In the genomic region with DNA sequence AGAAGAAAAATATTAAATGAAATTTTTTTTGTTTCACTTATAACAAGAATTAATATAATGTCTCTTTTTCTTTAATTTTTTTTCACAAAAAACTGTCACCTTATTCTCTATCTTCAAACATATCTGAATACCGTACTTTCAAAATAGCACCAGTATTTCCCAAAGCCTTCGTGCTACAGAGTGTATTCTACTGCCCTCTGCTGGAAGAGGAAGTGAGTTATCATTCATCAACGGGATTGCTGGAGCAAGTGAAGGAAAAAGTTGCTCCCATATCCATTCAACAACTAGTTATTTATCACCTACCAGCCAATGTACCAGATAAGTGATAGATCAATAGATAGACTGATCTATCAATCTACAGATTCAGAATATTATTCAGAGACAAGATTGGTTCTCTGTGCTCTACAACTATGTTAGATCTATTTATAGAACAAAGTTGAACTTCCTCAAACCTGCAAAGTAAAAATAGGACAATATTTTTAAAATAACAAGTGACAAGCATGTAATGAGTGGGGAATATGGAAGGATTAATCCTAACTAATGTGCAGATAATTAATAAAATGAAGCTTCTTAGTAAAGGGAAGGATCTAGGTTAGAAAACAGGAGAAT, we compare ENCODE assay signal across 8 cellular contexts. TPM values are rescaled to one million over a fixed set of nuclear protein-coding genes. Genes with fewer than 3 reads are reported as not detected.
DNase-seq lines count a peak whose midpoint lies in the region; ATAC-seq and TF ChIP-seq lines count a peak whose summit lies in the region.

No MANE protein-coding gene starts in this region.

- H3K4me1 Mint-ChIP-seq in activated CD4-positive, alpha-beta T cell treated with anti-CD3 and anti-CD28 coated beads, Interleukin-2, amount 10 ng/mL, durations not matched to agents 24 days and 14 days: no peaks in the 10 kb centered on the region
- H3K4me1 Mint-ChIP-seq in activated CD8-positive, alpha-beta memory T cell treated with anti-CD3 and anti-CD28 coated beads, Interleukin-2, amount 10 ng/mL, durations not matched to agents 7 days and 5 days: no peaks in the 10 kb centered on the region

- H3K4me3 ChIP-seq in HFF-Myc (replicated peaks; ENCODE audit: low read depth, low read length) (no peak overlapping the region), adrenal gland (no peak overlapping the region), kidney epithelial cell (ENCODE audit: low read depth, low read length) (no peak overlapping the region)

- TF ChIP-seq POLR2A in adrenal gland (IDR thresholded peaks at IDR 0.05): no peak

- H3K4me1 ChIP-seq in adrenal gland (replicated peaks in 1 of 2): no peaks in the 10 kb centered on the region

- 0 to 2% (median 1%) methylated on average over 3 of the region's 3 CpGs for WGBS in adrenal gland, 4 donors

- no peak overlapping the region for H3K27ac ChIP-seq in adrenal gland

- no peak for ATAC-seq in activated CD8-positive, alpha-beta memory T cell treated with anti-CD3 and anti-CD28 coated beads, Interleukin-2, amount 10 ng/mL, durations not matched to agents 7 days and 5 days

- no peaks in the 10 kb centered on the region for H3K36me3 Mint-ChIP-seq in activated CD4-positive, alpha-beta T cell treated with anti-CD3 and anti-CD28 coated beads, Interleukin-2, amount 10 ng/mL, durations not matched to agents 24 days and 14 days (ENCODE audit: low read depth)
- no peaks in the 10 kb centered on the region for H3K36me3 Mint-ChIP-seq in activated CD8-positive, alpha-beta memory T cell treated with anti-CD3 and anti-CD28 coated beads, Interleukin-2, amount 10 ng/mL, durations not matched to agents 7 days and 5 days

- CTCF ChIA-PET in activated CD8-positive, alpha-beta memory T cell treated with anti-CD3 and anti-CD28 coated beads, Interleukin-2, amount 10 ng/mL, durations not matched to agents 7 days and 5 days (lab: Charles Lee): no interaction called here

- TF ChIP-seq CTCF in HFF-Myc (IDR thresholded peaks at IDR 0.05; ENCODE audit: low read depth, low read length, missing control alignments) (peak; percentile 55), adrenal gland (IDR thresholded peaks at IDR 0.05) (peak; percentile 41 to 70 (median 55)), kidney epithelial cell (IDR thresholded peaks at IDR 0.05; ENCODE audit: insufficient read depth, low read length, poor library complexity, severe bottlenecking) (peak; percentile 79)

- no peaks in the 10 kb centered on the region for H3K27me3 Mint-ChIP-seq in activated CD4-positive, alpha-beta T cell treated with anti-CD3 and anti-CD28 coated beads, Interleukin-2, amount 10 ng/mL, durations not matched to agents 24 days and 14 days
- no peaks in the 10 kb centered on the region for H3K27me3 Mint-ChIP-seq in activated CD8-positive, alpha-beta memory T cell treated with anti-CD3 and anti-CD28 coated beads, Interleukin-2, amount 10 ng/mL, durations not matched to agents 7 days and 5 days

- H3K27me3 ChIP-seq in adrenal gland (no peaks in the 10 kb centered on the region), kidney epithelial cell (ENCODE audit: control insufficient read depth, insufficient read depth, low read length) (no peaks in the 10 kb centered on the region)

- DNase-seq in activated CD4-positive, alpha-beta T cell treated with anti-CD3 and anti-CD28 coated beads, Interleukin-2, amount 10 ng/mL, durations not matched to agents 24 days and 14 days: peak; percentile 60
- no peak for DNase-seq in activated CD4-positive, alpha-beta T cell treated with anti-CD3 and anti-CD28 coated beads, Interleukin-2, amount 50 U/mL, for 4 hours
- no peak for DNase-seq in HFF-Myc (ENCODE audit: extremely low read depth, low read depth)
- peak; percentile 4 for DNase-seq in NCI-H1694 treated with DMSO at 0.1 percent for 48 hours (lab: John Stamatoyannopoulos, UW)
- DNase-seq in adrenal gland: peak in 2 of 7 donors; percentile 16 to 18
- peak; percentile 7 for DNase-seq in kidney epithelial cell (ENCODE audit: low read depth)
- DNase-seq in activated CD8-positive, alpha-beta memory T cell treated with anti-CD3 and anti-CD28 coated beads, Interleukin-2, amount 10 ng/mL, durations not matched to agents 7 days and 5 days: no peak
- no peak for DNase-seq in effector CD8-positive, alpha-beta T cell (lab: John Stamatoyannopoulos, UW)

- intact Hi-C loops in activated CD4-positive, alpha-beta T cell treated with anti-CD3 and anti-CD28 coated beads, Interleukin-2, amount 10 ng/mL, durations not matched to agents 24 days and 14 days (cut with micrococcal nuclease): loop anchor here (2.0 to 5.0 kb wide), 2 partner anchors 135 to 665 kb away; no protein-coding TSS in a partner anchor
- intact Hi-C loops in adrenal gland (cut with DNase I): loop anchor here in 1 of 2 donors (5.0 kb wide), 1 partner anchor 135 kb away; no protein-coding TSS in a partner anchor

- H3K9me3 ChIP-seq in adrenal gland (replicated peaks in 1 of 3): no peaks in the 10 kb centered on the region

- no peak overlapping the region for H3K4me3 Mint-ChIP-seq in activated CD4-positive, alpha-beta T cell treated with anti-CD3 and anti-CD28 coated beads, Interleukin-2, amount 10 ng/mL, durations not matched to agents 24 days and 14 days
- no peak overlapping the region for H3K4me3 Mint-ChIP-seq in activated CD8-positive, alpha-beta memory T cell treated with anti-CD3 and anti-CD28 coated beads, Interleukin-2, amount 10 ng/mL, durations not matched to agents 7 days and 5 days

- H3K36me3 ChIP-seq in adrenal gland (replicated peaks in 1 of 2) (no peaks in the 10 kb centered on the region), kidney epithelial cell (ENCODE audit: control insufficient read depth, insufficient read depth, low read length) (no peaks in the 10 kb centered on the region)

- H3K9me3 Mint-ChIP-seq in activated CD4-positive, alpha-beta T cell treated with anti-CD3 and anti-CD28 coated beads, Interleukin-2, amount 10 ng/mL, durations not matched to agents 24 days and 14 days: no peaks in the 10 kb centered on the region
- no peaks in the 10 kb centered on the region for H3K9me3 Mint-ChIP-seq in activated CD8-positive, alpha-beta memory T cell treated with anti-CD3 and anti-CD28 coated beads, Interleukin-2, amount 10 ng/mL, durations not matched to agents 7 days and 5 days (ENCODE audit: low read depth)

- no peak overlapping the region for H3K27ac Mint-ChIP-seq in activated CD4-positive, alpha-beta T cell treated with anti-CD3 and anti-CD28 coated beads, Interleukin-2, amount 10 ng/mL, durations not matched to agents 24 days and 14 days
- H3K27ac Mint-ChIP-seq in activated CD8-positive, alpha-beta memory T cell treated with anti-CD3 and anti-CD28 coated beads, Interleukin-2, amount 10 ng/mL, durations not matched to agents 7 days and 5 days: no peak overlapping the region

RNA-seq across cellular contexts. Expression of a gene that starts 26.7 kb away (rescaled TPM):
- not detected in 2 replicates for total RNA-seq in activated CD4-positive, alpha-beta T cell treated with anti-CD3 and anti-CD28 coated beads, Interleukin-2, amount 10 ng/mL, durations not matched to agents 24 days and 14 days
- total RNA-seq in adrenal gland (1 to 10 TPM in 3 of 8 donors, under 1 TPM in 2, not detected in 3; 0.19 to 6.6 (median 1.2) TPM), kidney epithelial cell (0.14 and 0.42 TPM in 2 replicates)
- polyA plus RNA-seq in adrenal gland: 1 to 10 TPM; 2.4 to 7.1 (median 3.0) TPM
- not detected for total RNA-seq in activated CD8-positive, alpha-beta memory T cell treated with anti-CD3 and anti-CD28 coated beads, Interleukin-2, amount 10 ng/mL, durations not matched to agents 7 days and 5 days

Comparison
In these comparisons a context has a peak if more than half of its experiments do, and no peak if none do; other contexts are left out.
1. DNase-seq: peak in activated CD4-positive, alpha-beta T cell treated with anti-CD3 and anti-CD28 coated beads, Interleukin-2, amount 10 ng/mL, durations not matched to agents 24 days and 14 days (single experiment), NCI-H1694 treated with DMSO at 0.1 percent for 48 hours (single experiment) and kidney epithelial cell (single experiment); none in activated CD4-positive, alpha-beta T cell treated with anti-CD3 and anti-CD28 coated beads, Interleukin-2, amount 50 U/mL, for 4 hours (0 of 2), HFF-Myc (single experiment), activated CD8-positive, alpha-beta memory T cell treated with anti-CD3 and anti-CD28 coated beads, Interleukin-2, amount 10 ng/mL, durations not matched to agents 7 days and 5 days (single experiment) and effector CD8-positive, alpha-beta T cell (single experiment).
2. Peak in every context shown above with its lines, with median percentiles within 50 percentile points of each other: CTCF ChIP-seq.